ENCODE assay signal across 9 cellular contexts in genomic region chr10:91694170-91694794, GRCh38.
A peak's percentile ranks its signal among the peaks of the same experiment; 100 is the strongest.
DNase-seq lines count a peak whose midpoint lies in the region; ATAC-seq, FAIRE-seq and TF ChIP-seq lines count a peak whose summit lies in the region.
"Had no signal": no experiment of that assay in that cellular context is flagged by ENCODE, and none has a peak within 500 bp of the region (broad histone marks: within the 10 kb centered on the region; RNA-seq: fewer than 3 reads in every experiment).

No MANE protein-coding gene starts in this region.

- no peak overlapping the region for H3K27ac Mint-ChIP-seq in type B pancreatic cell
- H3K27ac Mint-ChIP-seq: immature natural killer cell had no signal

- intact Hi-C loops in ovary (cut with DNase I), result no loop called here

- DNase-seq in CD1c-positive myeloid dendritic cell (ENCODE audit: extremely low spot score) (peak; percentile 28), GM13977 (ENCODE audit: low spot score) (peak; percentile 42), RCC 7860 (ENCODE audit: low spot score) (peak; percentile 49), fibroblast of villous mesenchyme (ENCODE audit: low read depth) (peak; percentile 50), type B pancreatic cell (ENCODE audit: extremely low spot score, unreplicated experiment) (no peak), globus pallidus (ENCODE audit: low spot score) (no peak), ovary (no peak)

- H3K4me3 Mint-ChIP-seq in type B pancreatic cell, result no peak overlapping the region
- H3K4me3 Mint-ChIP-seq: immature natural killer cell had no signal

- WGBS in ovary, 3 donors, result 75 to 78% (median 77%) methylated on average over 3 of the region's 3 CpGs

- ATAC-seq in HG02840 (IDR thresholded peaks at IDR 0.05; ENCODE audit: low FRiP score, unreplicated experiment), result no peak

- peak; percentile 21 for FAIRE-seq in RCC 7860 (lab: Jason Lieb, UNC)

- TF ChIP-seq CTCF in GM13977 (IDR thresholded peaks at IDR 0.05; ENCODE audit: extremely low read depth, insufficient read depth, missing control alignments) (peak; percentile 55), fibroblast of villous mesenchyme (IDR thresholded peaks at IDR 0.05; ENCODE audit: insufficient read depth, low read depth, low read length) (peak; percentile 86), type B pancreatic cell (conservative IDR thresholded peaks at IDR 0.05) (peak; percentile 74), ovary (IDR thresholded peaks at IDR 0.05) (no peak)

- no peaks in the 10 kb centered on the region for H3K36me3 ChIP-seq in ovary

- H3K4me1 Mint-ChIP-seq in type B pancreatic cell (ENCODE audit: unreplicated experiment), result peaks cover 4% of the 10 kb centered on the region
- H3K4me1 Mint-ChIP-seq: immature natural killer cell had no signal

- H3K27me3 ChIP-seq in ovary, result no peaks in the 10 kb centered on the region

- H3K36me3 Mint-ChIP-seq in type B pancreatic cell, result no peaks in the 10 kb centered on the region
- H3K36me3 Mint-ChIP-seq: immature natural killer cell had no signal

- H3K27ac ChIP-seq in ovary, result no peak overlapping the region

- no peaks in the 10 kb centered on the region for H3K4me1 ChIP-seq in ovary (ENCODE audit: insufficient read depth)

- no peaks in the 10 kb centered on the region for H3K27me3 Mint-ChIP-seq in type B pancreatic cell

- no peaks in the 10 kb centered on the region for H3K9me3 ChIP-seq in ovary

- no peak for TF ChIP-seq EP300 in ovary (IDR thresholded peaks at IDR 0.05)

- TF ChIP-seq POLR2A in ovary (IDR thresholded peaks at IDR 0.05), result no peak

- H3K9me3 Mint-ChIP-seq in type B pancreatic cell, result no peaks in the 10 kb centered on the region
- H3K9me3 Mint-ChIP-seq: immature natural killer cell had no signal

- in situ Hi-C loops in GM13977 (cut with MboI; ENCODE audit: low pct_unique_long_range_greater_than_20kb, low sequenced_read_pairs, unreplicated experiment), result no loop called here

- H3K4me3 ChIP-seq in fibroblast of villous mesenchyme (ENCODE audit: low read depth, low read length) (no peak overlapping the region), ovary (no peak overlapping the region)

Comparison
In these comparisons a context has a peak if more than half of its experiments do, and no peak if none do; other contexts are left out.
1. DNase-seq: peak in CD1c-positive myeloid dendritic cell (single experiment), GM13977 (single experiment), RCC 7860 (single experiment) and fibroblast of villous mesenchyme (single experiment); none in type B pancreatic cell (single experiment), globus pallidus (single experiment) and ovary (0 of 5).
2. CTCF ChIP-seq: peak in GM13977 (single experiment), fibroblast of villous mesenchyme (single experiment) and type B pancreatic cell (single experiment); none in ovary (0 of 3).